24 cellular contexts compared by ENCODE assay signal in the genomic region with DNA sequence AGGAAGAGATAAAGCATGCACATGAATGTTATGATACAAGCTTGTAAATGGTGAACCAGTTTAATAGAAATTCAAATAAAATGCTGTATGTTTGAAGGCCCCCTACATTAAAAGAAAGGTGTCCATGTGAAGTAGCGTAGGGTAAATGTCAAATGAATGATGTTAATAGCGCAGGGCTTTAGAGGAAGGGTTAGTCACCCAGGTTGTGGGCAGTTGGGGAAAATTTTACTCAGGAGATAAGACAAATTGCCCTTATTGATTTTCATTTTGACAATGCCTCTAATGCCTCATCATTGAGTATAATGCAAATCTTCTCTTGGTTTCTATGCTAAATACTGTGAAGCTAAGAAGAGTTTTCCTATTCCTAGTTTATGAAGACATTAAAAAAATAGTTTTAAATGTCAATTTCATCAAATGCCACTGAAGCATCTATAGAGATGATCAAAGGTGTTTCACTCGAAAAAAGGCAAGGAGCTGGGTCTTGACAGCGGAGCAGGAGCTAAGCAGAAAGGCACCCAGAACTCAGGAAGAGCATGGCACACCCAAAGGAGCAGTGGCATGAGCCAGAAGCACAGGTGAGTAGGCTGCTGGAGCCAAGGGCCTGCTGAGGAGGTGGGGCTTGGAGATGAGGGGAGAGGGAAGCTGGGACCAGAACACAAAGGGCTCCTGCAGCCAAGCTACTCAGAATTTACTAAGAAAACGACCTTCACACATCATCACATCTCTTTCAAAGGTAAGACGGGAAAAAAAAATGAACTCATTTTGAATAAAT.
"Had no signal": no experiment of that assay in that cellular context is flagged by ENCODE, and none has a peak within 500 bp of the region (broad histone marks: within the 10 kb centered on the region; RNA-seq: fewer than 3 reads in every experiment).

No MANE protein-coding gene starts in this region.

- H3K27me3 ChIP-seq: stomach, suprapubic skin, tibial nerve had no signal

- ATAC-seq: effector memory CD8-positive, alpha-beta T cell; gastrocnemius medialis; left cardiac atrium; left ventricle myocardium superior; mucosa of descending colon; right cardiac atrium had no signal

- H3K9me3 Mint-ChIP-seq: activated T-helper 2 cell treated with anti-CD3 and anti-CD28 coated beads, Interferon-gamma antibody, Interleukin-2, Interleukin-4, amounts not matched to agents 10 μg/mL and 5 μg/mL and 100 μg/mL, durations not matched to agents 14 hours and 24 hours and 36 hours; effector memory CD8-positive, alpha-beta T cell; T-helper 2 cell treated with Interferon-gamma antibody and Interleukin-4, amounts not matched to agents 5 μg/mL and 100 μg/mL, for 36 hours had no signal

- H3K36me3 Mint-ChIP-seq: activated naive CD8-positive, alpha-beta T cell treated with anti-CD3 and anti-CD28 coated beads, Interleukin-2, amount 10 ng/mL, durations not matched to agents 7 days and 5 days had no signal

- H3K36me3 ChIP-seq: gastrocnemius medialis, stomach, suprapubic skin, tibial nerve had no signal

- H3K4me3 Mint-ChIP-seq: activated naive CD8-positive, alpha-beta T cell treated with anti-CD3 and anti-CD28 coated beads, Interleukin-2, amount 10 ng/mL, durations not matched to agents 7 days and 5 days; effector memory CD8-positive, alpha-beta T cell; nephron; T-helper 2 cell treated with Interferon-gamma antibody and Interleukin-4, amounts not matched to agents 5 μg/mL and 100 μg/mL, for 36 hours had no signal

- DNase-seq: activated CD4-positive, alpha-beta T cell treated with anti-CD3 and anti-CD28 coated beads, Interleukin-2, amount 50 U/mL, for 1 hour; activated CD8-positive, alpha-beta memory T cell treated with anti-CD3 and anti-CD28 coated beads, Interleukin-2, amount 50 U/mL, for 4 hours; activated naive CD8-positive, alpha-beta T cell treated with anti-CD3 and anti-CD28 coated beads, Interleukin-2, amount 10 ng/mL, durations not matched to agents 7 days and 5 days; activated T-cell treated with anti-CD3 and anti-CD28 coated beads, Interleukin-2, amount 50 U/mL, for 1 hour; amniotic stem cell; caudate nucleus; cortex of kidney; effector memory CD8-positive, alpha-beta T cell; erythroblast; gastrocnemius medialis; glutamatergic neuron; islet precursor cell; left cardiac atrium; left ventricle myocardium superior; mucosa of descending colon; posterior cingulate gyrus; right cardiac atrium; stomach; T-helper 1 cell had no signal

- H3K4me3 ChIP-seq: gastrocnemius medialis, mucosa of descending colon, stomach, suprapubic skin, tibial nerve had no signal

- H3K27ac Mint-ChIP-seq: activated naive CD8-positive, alpha-beta T cell treated with anti-CD3 and anti-CD28 coated beads, Interleukin-2, amount 10 ng/mL, durations not matched to agents 7 days and 5 days; activated T-helper 2 cell treated with anti-CD3 and anti-CD28 coated beads, Interferon-gamma antibody, Interleukin-2, Interleukin-4, amounts not matched to agents 10 μg/mL and 5 μg/mL and 100 μg/mL, durations not matched to agents 14 hours and 24 hours and 36 hours; effector memory CD8-positive, alpha-beta T cell; nephron; T-helper 2 cell treated with Interferon-gamma antibody and Interleukin-4, amounts not matched to agents 5 μg/mL and 100 μg/mL, for 36 hours had no signal

- H3K4me1 Mint-ChIP-seq: activated naive CD8-positive, alpha-beta T cell treated with anti-CD3 and anti-CD28 coated beads, Interleukin-2, amount 10 ng/mL, durations not matched to agents 7 days and 5 days; nephron had no signal

- H3K4me1 ChIP-seq: gastrocnemius medialis, stomach, suprapubic skin, tibial nerve had no signal

- H3K27ac ChIP-seq: gastrocnemius medialis, stomach, suprapubic skin, tibial nerve had no signal
